Comparison of ENCODE assay signal across 8 cellular contexts in genomic region chr11:44556735-44557409, GRCh38.
DNase-seq lines count a peak whose midpoint lies in the region; ATAC-seq lines count a peak whose summit lies in the region.

No MANE protein-coding gene starts in this region.

- DNase-seq in NCI-H1436 (lab: John Stamatoyannopoulos, UW) (peak; percentile 38), NCI-H1436 treated with DMSO at 0.1 percent for 48 hours (lab: John Stamatoyannopoulos, UW) (no peak), RKO (ENCODE audit: low spot score) (peak; percentile 55), foreskin melanocyte (peak; percentile 54), pons (ENCODE audit: low spot score) (peak; percentile 80), GOT3 (lab: John Stamatoyannopoulos, UW) (no peak)
- DNase-seq in activated effector memory CD4-positive, alpha-beta T cell treated with anti-CD3 and anti-CD28 coated beads, Interleukin-2, amount 50 U/mL, for 16 hours, result peak; percentile 88

- ATAC-seq in HG02973 (IDR thresholded peaks at IDR 0.05; ENCODE audit: unreplicated experiment), result peak; percentile 34

Comparison
In these comparisons a context has a peak if more than half of its experiments do, and no peak if none do; other contexts are left out.
1. DNase-seq: peak in NCI-H1436 (single experiment), RKO (single experiment), activated effector memory CD4-positive, alpha-beta T cell treated with anti-CD3 and anti-CD28 coated beads, Interleukin-2, amount 50 U/mL, for 16 hours (single experiment), foreskin melanocyte (single experiment) and pons (single experiment); none in NCI-H1436 treated with DMSO at 0.1 percent for 48 hours (single experiment) and GOT3 (single experiment).